22 cellular contexts compared by ENCODE assay signal in genomic region chr2:120382541-120383144, GRCh38. TPM values are rescaled to one million over a fixed set of nuclear protein-coding genes. Genes with fewer than 3 reads are reported as not detected.
"Had no signal": no experiment of that assay in that cellular context is flagged by ENCODE, and none has a peak within 500 bp of the region (broad histone marks: within the 10 kb centered on the region; RNA-seq: fewer than 3 reads in every experiment).

No MANE protein-coding gene starts in this region.

- H3K27me3 ChIP-seq: hepatocyte, thyroid gland, uterus had no signal

- H3K4me3 ChIP-seq: coronary artery, hepatocyte, lung, psoas muscle, spleen, stomach, thyroid gland, uterus had no signal

- H3K9me3 ChIP-seq: psoas muscle, spleen, stomach, thyroid gland, uterus had no signal

- H3K36me3 Mint-ChIP-seq: natural killer cell treated with Interleukin-12 subunit alpha and Interleukin-12 subunit beta and Interleukin-15 and Interleukin-18, amount 100 ng/mL, for 72 hours; stimulated activated naive B cell treated with anti-CD40 and anti-IgM and Interleukin-4, amounts not matched to agents 10 μg/mL and 1 μg/mL and 100 μg/mL, for 72 hours; type B pancreatic cell had no signal

- H3K9me3 Mint-ChIP-seq: endodermal cell; natural killer cell treated with Interleukin-12 subunit alpha and Interleukin-12 subunit beta and Interleukin-15 and Interleukin-18, amount 100 ng/mL, for 72 hours; stimulated activated naive B cell treated with anti-CD40 and anti-IgM and Interleukin-4, amounts not matched to agents 10 μg/mL and 1 μg/mL and 100 μg/mL, for 72 hours; type B pancreatic cell had no signal

- H3K27ac ChIP-seq: coronary artery, foreskin keratinocyte, hepatocyte, psoas muscle, spleen, stomach, thyroid gland, uterus had no signal

- H3K27ac Mint-ChIP-seq: endodermal cell; natural killer cell treated with Interleukin-12 subunit alpha and Interleukin-12 subunit beta and Interleukin-15 and Interleukin-18, amount 100 ng/mL, for 72 hours; stimulated activated naive B cell treated with anti-CD40 and anti-IgM and Interleukin-4, amounts not matched to agents 10 μg/mL and 1 μg/mL and 100 μg/mL, for 72 hours; type B pancreatic cell had no signal

- ATAC-seq: foreskin keratinocyte; natural killer cell treated with Interleukin-12 subunit alpha and Interleukin-12 subunit beta and Interleukin-15 and Interleukin-18, amount 100 ng/mL, for 72 hours; psoas muscle; sciatic nerve; stimulated activated naive B cell treated with anti-CD40 and anti-IgM and Interleukin-4, amounts not matched to agents 10 μg/mL and 1 μg/mL and 100 μg/mL, for 72 hours had no signal

- DNase-seq: effector CD4-positive, alpha-beta T cell; endodermal cell; erythroblast; foreskin keratinocyte; mesenchymal stem cell; midbrain; retina; stimulated activated CD4-positive, alpha-beta T cell treated with anti-CD3 and anti-CD28 coated beads, Interleukin-15, amount 100 ng/mL, for 24 hours; stimulated activated CD4-positive, alpha-beta T cell treated with anti-CD3 and anti-CD28 coated beads, Interleukin-1b, Interleukin-23, amount 100 ng/mL, for 48 hours; stimulated activated CD4-positive, alpha-beta T cell treated with anti-CD3 and anti-CD28 coated beads, Interleukin-4, amount 100 ng/mL, for 24 hours; stimulated activated naive B cell treated with anti-CD40 and anti-IgM and Interleukin-4, amounts not matched to agents 10 μg/mL and 1 μg/mL and 100 μg/mL, for 72 hours; stomach; thyroid gland; uterus had no signal

- H3K36me3 ChIP-seq: spleen, stomach, thyroid gland, uterus had no signal

- H3K4me3 Mint-ChIP-seq: endodermal cell; natural killer cell treated with Interleukin-12 subunit alpha and Interleukin-12 subunit beta and Interleukin-15 and Interleukin-18, amount 100 ng/mL, for 72 hours; stimulated activated naive B cell treated with anti-CD40 and anti-IgM and Interleukin-4, amounts not matched to agents 10 μg/mL and 1 μg/mL and 100 μg/mL, for 72 hours; type B pancreatic cell had no signal

- H3K4me1 ChIP-seq: foreskin keratinocyte, psoas muscle, spleen, stomach, uterus had no signal

- H3K4me1 Mint-ChIP-seq: stimulated activated naive B cell treated with anti-CD40 and anti-IgM and Interleukin-4, amounts not matched to agents 10 μg/mL and 1 μg/mL and 100 μg/mL, for 72 hours had no signal

RNA-seq across cellular contexts. Expression of gene INHBB, which starts 36.7 kb away (rescaled TPM):
- total RNA-seq: endodermal cell; foreskin keratinocyte; natural killer cell treated with Interleukin-12 subunit alpha and Interleukin-12 subunit beta and Interleukin-15 and Interleukin-18, amount 100 ng/mL, for 72 hours had no signal
